In genomic region chr15:65184305-65184943, GRCh38 we compare ENCODE assay signal across 8 cellular contexts. TPM values are rescaled to one million over a fixed set of nuclear protein-coding genes. Genes with fewer than 3 reads are reported as not detected.
DNase-seq lines count a peak whose midpoint lies in the region; ATAC-seq and TF ChIP-seq lines count a peak whose summit lies in the region.

No MANE protein-coding gene starts in this region.

- no TSS peak for BruUV-seq in A673 (replicated peaks; lab: Mats Ljungman, UMichigan)

- ATAC-seq in GM18858 (IDR thresholded peaks at IDR 0.05; ENCODE audit: unreplicated experiment) (peak; percentile 19), HG03354 (IDR thresholded peaks at IDR 0.05; ENCODE audit: poor library complexity, severe bottlenecking, unreplicated experiment) (peak; percentile 29), left ventricle myocardium superior (peak; percentile 56)

- TF ChIP-seq POLR2A in prostate gland (IDR thresholded peaks at IDR 0.05), result no peak

- H3K4me3 ChIP-seq in A673 (ENCODE audit: low read depth, low read length, poor library complexity, severe bottlenecking) (peak overlapping the region; percentile 83), prostate gland (peak overlapping the region; percentile 89 to 92)

- H3K36me3 ChIP-seq in A673 (ENCODE audit: insufficient read depth, low read length, poor library complexity, severe bottlenecking) (peaks cover 10% of the 10 kb centered on the region), prostate gland (no peaks in the 10 kb centered on the region)

- H3K9me3 ChIP-seq in A673 (ENCODE audit: low read depth, low read length, poor library complexity, severe bottlenecking), result no peaks in the 10 kb centered on the region
- no peaks in the 10 kb centered on the region for H3K9me3 ChIP-seq in prostate gland

- H3K27ac ChIP-seq in A673 (ENCODE audit: low read depth, low read length, poor library complexity, severe bottlenecking), result peak overlapping the region; percentile 84
- H3K27ac ChIP-seq in adipose tissue (ENCODE audit: low read depth, low read length), result peak overlapping the region; percentile 52
- H3K27ac ChIP-seq in prostate gland, result peak overlapping the region; percentile 94 to 97

- no peaks in the 10 kb centered on the region for H3K4me1 ChIP-seq in A673 (ENCODE audit: insufficient read depth, low read length, poor library complexity, severe bottlenecking)
- H3K4me1 ChIP-seq in prostate gland (replicated peaks), result no peaks in the 10 kb centered on the region

- intact Hi-C loops in A673 (cut with micrococcal nuclease; ENCODE audit: unreplicated experiment), result no loop called here
- intact Hi-C loops in left ventricle myocardium superior (cut with micrococcal nuclease), result no loop called here
- intact Hi-C loops in prostate gland (cut with DNase I), result no loop called here

- H3K27me3 ChIP-seq in A673 (replicated peaks; ENCODE audit: insufficient read depth, low read depth, low read length, poor library complexity) (no peaks in the 10 kb centered on the region), prostate gland (replicated peaks; ENCODE audit: insufficient read depth) (no peaks in the 10 kb centered on the region)

- TF ChIP-seq CTCF in A673 (conservative IDR thresholded peaks at IDR 0.05; ENCODE audit: low read depth, low read length) (no peak), prostate gland (IDR thresholded peaks at IDR 0.05) (no peak)

- WGBS in adipose tissue, 3 donors, result 0% methylated on average over 36 of the region's 36 CpGs
- under 1% methylated on average over 33 of the region's 36 CpGs for WGBS in prostate gland

- POLR2A ChIA-PET in A673 (lab: Charles Lee; ENCODE audit: low non-redundant PET), result no interaction called here

- CTCF ChIA-PET in A673 (lab: Charles Lee), result no interaction called here

- DNase-seq in A673 (ENCODE audit: low spot score), result peak; percentile 62
- DNase-seq in SHP77 (lab: John Stamatoyannopoulos, UW), result peak; percentile 23 to 58
- peak; percentile 72 for DNase-seq in left ventricle myocardium superior
- DNase-seq in prostate gland (ENCODE audit: low spot score), result peak; percentile 49
- DNase-seq in NCI-H2196 treated with DMSO at 0.1 percent for 48 hours (lab: John Stamatoyannopoulos, UW; ENCODE audit: unreplicated experiment), result no peak

RNA-seq across cellular contexts. Expression of gene CLPX, which starts 0.7 kb away (rescaled TPM):
- total RNA-seq in A673 (2021) (60.2 and 64.4 TPM in 2 replicates), left ventricle myocardium superior (58.3 TPM), prostate gland (10 to 100 TPM; 36.2 to 41.2 TPM)
- polyA plus RNA-seq in adipose tissue, result 10 to 100 TPM in 2 of 3 donors, 1 to 10 TPM in 1; 9.0 to 19.9 (median 13.4) TPM

RNA-seq across cellular contexts. Expression of gene CILP, which starts 26.8 kb away (rescaled TPM):
- total RNA-seq in A673 (2021), result 0.04 TPM in 1 of 2 replicates, not detected in the other
- 10 to 100 TPM in 2 of 3 donors, 1 to 10 TPM in 1; 2.6 to 20.0 (median 13.0) TPM for polyA plus RNA-seq in adipose tissue
- 7.8 TPM for total RNA-seq in left ventricle myocardium superior
- total RNA-seq in prostate gland, result 10 to 100 TPM in 1 of 2 donors, under 1 TPM in 1; 0.82 to 27.8 TPM

RNA-seq across cellular contexts. Expression of gene PDCD7, which starts 50.8 kb away (rescaled TPM):
- total RNA-seq in A673 (2021) (30.7 and 39.1 TPM in 2 replicates), left ventricle myocardium superior (15.8 TPM), prostate gland (10 to 100 TPM; 30.8 to 43.6 TPM)
- 10 to 100 TPM in 2 of 3 donors, 1 to 10 TPM in 1; 6.6 to 16.2 (median 13.9) TPM for polyA plus RNA-seq in adipose tissue
